In genomic region chr18:74995404-74995737, GRCh38 we compare ENCODE assay signal across 14 cellular contexts.
DNase-seq lines count a peak whose midpoint lies in the region; ATAC-seq and TF ChIP-seq lines count a peak whose summit lies in the region.
"Had no signal": no experiment of that assay in that cellular context is flagged by ENCODE, and none has a peak within 500 bp of the region (broad histone marks: within the 10 kb centered on the region; RNA-seq: fewer than 3 reads in every experiment).

No MANE protein-coding gene starts in this region.

- no peak overlapping the region for H2AFZ ChIP-seq in PC-9

- H3K4me3 ChIP-seq in PC-9: no peak overlapping the region
- H3K4me3 ChIP-seq: dorsolateral prefrontal cortex had no signal

- H3F3A ChIP-seq in PC-9 (ENCODE audit: insufficient read depth, low read depth): no peaks in the 10 kb centered on the region

- CTCF ChIA-PET in PC-9 (lab: Charles Lee): no interaction called here

- H3K4me1 ChIP-seq in PC-9 (replicated peaks; ENCODE audit: insufficient read depth): peaks cover 11% of the 10 kb centered on the region

- TF ChIP-seq CTCF in PC-9 (conservative IDR thresholded peaks at IDR 0.05) (no peak), nephron (IDR thresholded peaks at IDR 0.05; ENCODE audit: unreplicated experiment in 3 of 3) (no peak)

- H3K27me3 Mint-ChIP-seq in central memory CD8-positive, alpha-beta T cell: no peaks in the 10 kb centered on the region
- no peaks in the 10 kb centered on the region for H3K27me3 Mint-ChIP-seq in nephron (ENCODE audit: low read depth)
- H3K27me3 Mint-ChIP-seq: naive B cell had no signal

- no peak for ATAC-seq in central memory CD8-positive, alpha-beta T cell (replicated peaks; ENCODE audit: extremely low read depth, poor library complexity, severe bottlenecking)
- no peak for ATAC-seq in GM19328 (IDR thresholded peaks at IDR 0.05; ENCODE audit: unreplicated experiment)
- no peak for ATAC-seq in GM21390 (IDR thresholded peaks at IDR 0.05; ENCODE audit: unreplicated experiment)

- no peaks in the 10 kb centered on the region for H3K9me2 ChIP-seq in PC-9 (ENCODE audit: insufficient read depth)

- no TSS peak for BruUV-seq in PC-9 (replicated peaks; lab: Mats Ljungman, UMichigan)

- no peaks in the 10 kb centered on the region for H3K9me3 ChIP-seq in PC-9 (ENCODE audit: insufficient read depth, low read depth)

- no peaks in the 10 kb centered on the region for H3K36me3 ChIP-seq in PC-9 (ENCODE audit: low read depth)

- H3K79me2 ChIP-seq in PC-9 (ENCODE audit: low read depth): no peaks in the 10 kb centered on the region

- H3K27ac ChIP-seq in PC-9: no peak overlapping the region
- H3K27ac ChIP-seq: 22Rv1 had no signal

- no peaks in the 10 kb centered on the region for H3K9me3 Mint-ChIP-seq in central memory CD8-positive, alpha-beta T cell
- H3K9me3 Mint-ChIP-seq in nephron: no peaks in the 10 kb centered on the region

- peak overlapping the region; percentile 97 for H3K27ac Mint-ChIP-seq in central memory CD8-positive, alpha-beta T cell (ENCODE audit: low read depth)
- peak overlapping the region in 2 of 3 experiments; percentile 1 to 70 for H3K27ac Mint-ChIP-seq in nephron

- no peaks in the 10 kb centered on the region for H4K20me1 ChIP-seq in PC-9 (ENCODE audit: insufficient read depth)

- H3K27me3 ChIP-seq in PC-9 (ENCODE audit: insufficient read depth, low read depth): no peaks in the 10 kb centered on the region
- H3K27me3 ChIP-seq: dorsolateral prefrontal cortex had no signal

- H3K4me3 Mint-ChIP-seq in central memory CD8-positive, alpha-beta T cell: peak overlapping the region; percentile 78
- peak overlapping the region in 1 of 3 experiments; percentile 2 for H3K4me3 Mint-ChIP-seq in nephron

- peak overlapping the region; percentile 34 for H3K4me2 ChIP-seq in PC-9

- H3K4me1 Mint-ChIP-seq in central memory CD8-positive, alpha-beta T cell: peaks cover 59% of the 10 kb centered on the region
- H3K4me1 Mint-ChIP-seq in nephron: peaks cover 42% of the 10 kb centered on the region

- POLR2A ChIA-PET in PC-9 (lab: Charles Lee; ENCODE audit: unreplicated experiment): no interaction called here

- peaks cover 2% of the 10 kb centered on the region for H3K36me3 Mint-ChIP-seq in central memory CD8-positive, alpha-beta T cell (ENCODE audit: insufficient read depth)
- no peaks in the 10 kb centered on the region for H3K36me3 Mint-ChIP-seq in nephron (ENCODE audit: low read depth)

- DNase-seq in NCI-H1092 treated with DMSO at 0.1 percent for 48 hours (lab: John Stamatoyannopoulos, UW): peak; percentile 91
- DNase-seq in NCI-H1092 (lab: John Stamatoyannopoulos, UW): no peak
- no peak for DNase-seq in PC-9
- no peak for DNase-seq in central memory CD8-positive, alpha-beta T cell (ENCODE audit: low spot score in 2 of 2)
- DNase-seq in NCI-H2196 (lab: John Stamatoyannopoulos, UW; ENCODE audit: unreplicated experiment): no peak
- DNase-seq: dorsolateral prefrontal cortex, islet precursor cell, naive B cell, NCI-H1048, NCI-H82 had no signal

- intact Hi-C loops in PC-9 (cut with micrococcal nuclease; ENCODE audit: unreplicated experiment): no loop called here
